ENCODE assay signal across 22 cellular contexts in genomic region chr4:27624749-27625148, GRCh38.
DNase-seq lines count a peak whose midpoint lies in the region; ATAC-seq and TF ChIP-seq lines count a peak whose summit lies in the region.
"Had no signal": no experiment of that assay in that cellular context is flagged by ENCODE, and none has a peak within 500 bp of the region (broad histone marks: within the 10 kb centered on the region; RNA-seq: fewer than 3 reads in every experiment).

No MANE protein-coding gene starts in this region.

- peak; percentile 30 for DNase-seq in SIG-M5 treated with dmso at 0.1 percent for 504 hours (lab: John Stamatoyannopoulos, UW; ENCODE audit: unreplicated experiment)
- no peak for DNase-seq in SIG-M5 (lab: John Stamatoyannopoulos, UW)
- DNase-seq in MV-4-11 (lab: John Stamatoyannopoulos, UW), result peak; percentile 56
- peak; percentile 53 for DNase-seq in adipocyte (ENCODE audit: low read depth)
- DNase-seq in RWPE1 (ENCODE audit: low spot score), result no peak
- DNase-seq: 8988T; ACHN; AML-193; BE2C; CD4-positive, alpha-beta T cell; CD8-positive, alpha-beta memory T cell; DMS 273 treated with DMSO at 0.1 percent for 48 hours; DMS79; EL; GDM1; H9 had no signal

- no peaks in the 10 kb centered on the region for H3K36me3 ChIP-seq in adipocyte (ENCODE audit: control insufficient read depth, insufficient read depth, low read length, severe bottlenecking)
- H3K36me3 ChIP-seq: BE2C; BLaER1 treated with 17β-estradiol and CSF1 and Interleukin-3, amounts not matched to agents 10 nM and 100 nM had no signal

- H3K27ac ChIP-seq in RWPE1, result no peak overlapping the region
- H3K27ac ChIP-seq: A549; BLaER1 treated with 17β-estradiol and CSF1 and Interleukin-3, amounts not matched to agents 10 nM and 100 nM had no signal

- no peak overlapping the region for H3K4me3 ChIP-seq in adipocyte (ENCODE audit: low read length)
- H3K4me3 ChIP-seq: A549; BLaER1 treated with 17β-estradiol and CSF1 and Interleukin-3, amounts not matched to agents 10 nM and 100 nM; GM12878; GM23338 had no signal

- H3K9ac ChIP-seq in adipocyte (ENCODE audit: low read length), result no peak overlapping the region
- H3K9ac ChIP-seq: BLaER1 treated with 17β-estradiol and CSF1 and Interleukin-3, amounts not matched to agents 10 nM and 100 nM had no signal

- no peak for TF ChIP-seq CTCF in RWPE1 (conservative IDR thresholded peaks at IDR 0.05; ENCODE audit: low read depth)

- CTCF ChIA-PET in RWPE1 (lab: Yijun Ruan, JAX), result no interaction called here

- no peaks in the 10 kb centered on the region for H3K27me3 ChIP-seq in adipocyte (replicated peaks; ENCODE audit: control insufficient read depth, insufficient read depth, low read length)
- H3K27me3 ChIP-seq: BE2C; BLaER1 treated with 17β-estradiol and CSF1 and Interleukin-3, amounts not matched to agents 10 nM and 100 nM had no signal

- ATAC-seq in GM18498 (IDR thresholded peaks at IDR 0.05; ENCODE audit: unreplicated experiment), result no peak
- ATAC-seq: A549, GM12878, GM23338, HCT116 had no signal

- no peaks in the 10 kb centered on the region for H3K4me1 ChIP-seq in adipocyte (ENCODE audit: control insufficient read depth, insufficient read depth, low read length)
- H3K4me1 ChIP-seq: A549; BE2C; BLaER1 treated with 17β-estradiol and CSF1 and Interleukin-3, amounts not matched to agents 10 nM and 100 nM had no signal

- POLR2A ChIA-PET in RWPE1 (lab: Yijun Ruan, JAX; ENCODE audit: low non-redundant PET), result no interaction called here

- no peaks in the 10 kb centered on the region for H3K9me3 ChIP-seq in adipocyte (ENCODE audit: control insufficient read depth, low read length)
- H3K9me3 ChIP-seq: A549; BE2C; BLaER1 treated with 17β-estradiol and CSF1 and Interleukin-3, amounts not matched to agents 10 nM and 100 nM had no signal

Comparison
In these comparisons a context has a peak if more than half of its experiments do, and no peak if none do; other contexts are left out.
1. DNase-seq: peak in SIG-M5 treated with dmso at 0.1 percent for 504 hours (single experiment), MV-4-11 (single experiment) and adipocyte (single experiment); none in SIG-M5 (single experiment) and RWPE1 (single experiment).